Comparison of ENCODE assay signal across 22 cellular contexts in the genomic region with DNA sequence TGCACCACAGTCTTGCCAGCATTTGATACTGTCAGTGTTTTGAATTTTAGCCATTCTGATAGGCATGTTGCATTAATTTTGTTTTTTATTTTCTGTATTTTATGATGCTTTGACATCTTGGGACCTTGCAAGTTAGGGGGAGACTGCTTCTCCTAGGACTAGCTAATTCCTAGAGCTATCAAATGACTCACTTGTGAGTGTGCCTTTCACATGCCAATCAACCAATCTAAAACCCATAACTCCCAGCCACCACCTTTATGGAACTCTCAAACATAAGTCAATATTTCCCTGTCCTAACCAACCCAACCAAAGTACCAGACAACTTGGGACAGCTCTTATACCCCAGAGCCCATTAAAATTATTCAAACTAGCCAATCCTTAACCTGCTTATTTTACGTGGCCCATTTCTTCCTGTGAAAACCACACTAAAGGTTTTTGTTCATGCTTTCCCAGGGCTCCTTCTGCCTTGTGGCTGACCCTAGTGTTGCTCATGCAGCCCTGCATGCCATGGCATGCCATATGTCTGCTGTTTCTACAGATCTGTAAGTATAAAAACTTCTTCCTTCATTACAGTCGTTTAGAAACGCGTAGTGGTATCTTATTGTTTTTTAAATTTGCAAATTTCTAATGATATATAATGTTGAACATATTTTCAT.
"Had no signal": no experiment of that assay in that cellular context is flagged by ENCODE, and none has a peak within 500 bp of the region (broad histone marks: within the 10 kb centered on the region; RNA-seq: fewer than 3 reads in every experiment).

No MANE protein-coding gene starts in this region.

- H3K27ac ChIP-seq: body of pancreas, neural progenitor cell, thyroid gland had no signal

- H3K9me3 ChIP-seq: thyroid gland had no signal

- H3K36me3 ChIP-seq: neural progenitor cell, thyroid gland had no signal

- H3K4me1 ChIP-seq: body of pancreas, thyroid gland had no signal

- H3K4me3 ChIP-seq: body of pancreas, lung, neural progenitor cell, thyroid gland had no signal

- H3K27ac Mint-ChIP-seq: activated CD8-positive, alpha-beta T cell treated with anti-CD3 and anti-CD28 coated beads, Interleukin-2, amount 10 ng/mL, durations not matched to agents 7 days and 5 days; activated naive CD8-positive, alpha-beta T cell treated with anti-CD3 and anti-CD28 coated beads, Interleukin-2, amount 50 U/mL, for 24 hours; activated T-helper 1 cell treated with anti-CD3 and anti-CD28 coated beads, Interleukin-12 subunit alpha, Interleukin-12 subunit beta, Interleukin-2, Interleukin-4 antibody, amounts not matched to agents 30 ng/mL and 10 ng/mL and 1 ng/mL, durations not matched to agents 14 hours and 24 hours and 36 hours; mesothelial cell of epicardium; naive thymus-derived CD8-positive, alpha-beta T cell; neural progenitor cell; stimulated activated naive CD8-positive, alpha-beta T cell treated with anti-CD3 and anti-CD28 coated beads, Interleukin-15, Interleukin-2, amounts not matched to agents 100 ng/mL and 50 ng/mL, for 24 hours; T-helper 17 cell had no signal

- H3K4me3 Mint-ChIP-seq: activated CD8-positive, alpha-beta T cell treated with anti-CD3 and anti-CD28 coated beads, Interleukin-2, amount 10 ng/mL, durations not matched to agents 7 days and 5 days; activated naive CD8-positive, alpha-beta T cell treated with anti-CD3 and anti-CD28 coated beads, Interleukin-2, amount 50 U/mL, for 24 hours; activated T-helper 1 cell treated with anti-CD3 and anti-CD28 coated beads, Interleukin-12 subunit alpha, Interleukin-12 subunit beta, Interleukin-2, Interleukin-4 antibody, amounts not matched to agents 30 ng/mL and 10 ng/mL and 1 ng/mL, durations not matched to agents 14 hours and 24 hours and 36 hours; mesothelial cell of epicardium; naive thymus-derived CD8-positive, alpha-beta T cell; neural progenitor cell; stimulated activated naive CD8-positive, alpha-beta T cell treated with anti-CD3 and anti-CD28 coated beads, Interleukin-15, Interleukin-2, amounts not matched to agents 100 ng/mL and 50 ng/mL, for 24 hours; T-helper 17 cell had no signal

- H2AFZ ChIP-seq: neural progenitor cell had no signal

- ATAC-seq: activated CD8-positive, alpha-beta T cell treated with anti-CD3 and anti-CD28 coated beads, Interleukin-2, amount 10 ng/mL, durations not matched to agents 7 days and 5 days; activated naive CD8-positive, alpha-beta T cell treated with anti-CD3 and anti-CD28 coated beads, Interleukin-2, amount 50 U/mL, for 24 hours; body of pancreas; left lobe of liver; naive thymus-derived CD8-positive, alpha-beta T cell; sciatic nerve; T-helper 17 cell had no signal

- H3K9ac ChIP-seq: neural progenitor cell had no signal

- H3K27me3 ChIP-seq: body of pancreas, neural progenitor cell, thyroid gland had no signal

- H3K27me3 Mint-ChIP-seq: activated naive CD8-positive, alpha-beta T cell treated with anti-CD3 and anti-CD28 coated beads, Interleukin-2, amount 50 U/mL, for 24 hours; T-helper 17 cell had no signal

- H3K4me2 ChIP-seq: neural progenitor cell had no signal

- H3K4me1 Mint-ChIP-seq: activated naive CD8-positive, alpha-beta T cell treated with anti-CD3 and anti-CD28 coated beads, Interleukin-2, amount 50 U/mL, for 24 hours; mesothelial cell of epicardium had no signal

- H3K36me3 Mint-ChIP-seq: neural progenitor cell had no signal

- DNase-seq: activated CD4-positive, alpha-beta T cell treated with anti-CD3 and anti-CD28 coated beads for 4 hours; activated CD4-positive, CD25-positive, alpha-beta regulatory T cell; activated CD8-positive, alpha-beta T cell treated with anti-CD3 and anti-CD28 coated beads, Interleukin-2, amount 10 ng/mL, durations not matched to agents 7 days and 5 days; activated gamma-delta T cell; activated naive CD4-positive, alpha-beta T cell treated with anti-CD3 and anti-CD28 coated beads, Interleukin-2, amount 50 U/mL, for 16 hours; activated naive CD8-positive, alpha-beta T cell treated with anti-CD3 and anti-CD28 coated beads, Interleukin-2, amount 50 U/mL, for 24 hours; body of pancreas; central memory CD4-positive, alpha-beta T cell; dermis blood vessel endothelial cell; effector memory CD4-positive, alpha-beta T cell; naive thymus-derived CD8-positive, alpha-beta T cell; stimulated activated CD4-positive, alpha-beta T cell treated with anti-CD3 and anti-CD28 coated beads, Interleukin-2, amount 100 ng/mL, for 48 hours; substantia nigra; T-helper 17 cell; thyroid gland had no signal
